21 cellular contexts compared by ENCODE assay signal in genomic region chr1:9257851-9258250, GRCh38. TPM values are rescaled to one million over a fixed set of nuclear protein-coding genes. Genes with fewer than 3 reads are reported as not detected.
DNase-seq lines count a peak whose midpoint lies in the region; ATAC-seq and TF ChIP-seq lines count a peak whose summit lies in the region.
"Had no signal": no experiment of that assay in that cellular context is flagged by ENCODE, and none has a peak within 500 bp of the region (broad histone marks: within the 10 kb centered on the region; RNA-seq: fewer than 3 reads in every experiment).

No MANE protein-coding gene starts in this region.

- ATAC-seq in naive B cell (ENCODE audit: low read depth in 2 of 2) (no peak), sciatic nerve (peak; percentile 19), GM18505 (IDR thresholded peaks at IDR 0.05; ENCODE audit: unreplicated experiment) (no peak), HG02798 (IDR thresholded peaks at IDR 0.05; ENCODE audit: poor library complexity, unreplicated experiment) (no peak)

- H3K27ac ChIP-seq in HEK293 (ENCODE audit: extremely low read depth, low read depth, low read length): no peak overlapping the region
- H3K27ac ChIP-seq: BLaER1, SK-N-MC had no signal

- CTCF ChIA-PET in HEK293 (lab: Yijun Ruan, JAX): no interaction called here

- POLR2A ChIA-PET in HEK293 (lab: Yijun Ruan, JAX): no interaction called here

- no peaks in the 10 kb centered on the region for H3K4me1 ChIP-seq in HEK293 (ENCODE audit: control insufficient read depth, insufficient read depth, low read length)
- H3K4me1 ChIP-seq: BLaER1 had no signal

- H3K27me3 Mint-ChIP-seq in endothelial cell (ENCODE audit: unreplicated experiment) (peaks cover 12% of the 10 kb centered on the region), naive B cell (no peaks in the 10 kb centered on the region)
- no peaks in the 10 kb centered on the region for H3K27me3 Mint-ChIP-seq in activated naive CD8-positive, alpha-beta T cell treated with anti-CD3 and anti-CD28 coated beads for 36 hours
- H3K27me3 Mint-ChIP-seq: CD4-positive, alpha-beta memory T cell had no signal

- H3K9me3 Mint-ChIP-seq in endothelial cell (ENCODE audit: unreplicated experiment) (no peaks in the 10 kb centered on the region), naive B cell (peaks cover 0 to 3% (median 0%) of the 10 kb centered on the region in 7 donors)
- peaks cover 15% of the 10 kb centered on the region for H3K9me3 Mint-ChIP-seq in activated naive CD8-positive, alpha-beta T cell treated with anti-CD3 and anti-CD28 coated beads for 36 hours

- H3K36me3 Mint-ChIP-seq in endothelial cell (ENCODE audit: low read depth, unreplicated experiment): peaks cover 6% of the 10 kb centered on the region
- H3K36me3 Mint-ChIP-seq in naive B cell: peaks cover 13 to 18% of the 10 kb centered on the region in 2 donors
- peaks cover 30% of the 10 kb centered on the region for H3K36me3 Mint-ChIP-seq in activated naive CD8-positive, alpha-beta T cell treated with anti-CD3 and anti-CD28 coated beads for 36 hours

- no peak for TF ChIP-seq POLR2A in GM18505 (IDR thresholded peaks at IDR 0.05; ENCODE audit: borderline replicate concordance, extremely low read depth, insufficient read depth, insufficient read length)

- H3K4me3 Mint-ChIP-seq in endothelial cell (ENCODE audit: unreplicated experiment) (no peak overlapping the region), naive B cell (no peak overlapping the region)
- no peak overlapping the region for H3K4me3 Mint-ChIP-seq in activated naive CD8-positive, alpha-beta T cell treated with anti-CD3 and anti-CD28 coated beads for 36 hours
- H3K4me3 Mint-ChIP-seq: HFFc6 had no signal

- H3K9me3 ChIP-seq in HEK293 (ENCODE audit: control insufficient read depth, insufficient read depth, low read depth, low read length): no peaks in the 10 kb centered on the region

- no peak overlapping the region for H3K4me3 ChIP-seq in HEK293 (ENCODE audit: low read depth, low read length)
- H3K4me3 ChIP-seq: BLaER1, SK-N-MC had no signal

- no peak for DNase-seq in endothelial cell (ENCODE audit: low spot score)
- DNase-seq in naive B cell: no peak
- DNase-seq in sciatic nerve (ENCODE audit: low spot score): no peak
- no peak for DNase-seq in activated naive CD8-positive, alpha-beta T cell treated with anti-CD3 and anti-CD28 coated beads for 36 hours
- no peak for DNase-seq in NCI-H2081 (lab: John Stamatoyannopoulos, UW)
- DNase-seq: CD4-positive, alpha-beta memory T cell; DMS153; GOT3; HFFc6; KBM-7; NCI-H1105; NCI-H2081 treated with DMSO at 0.1 percent for 48 hours; NCI-H510A; NCI-H748 treated with DMSO at 0.1 percent for 48 hours; NK-92 treated with Interleukin-12 subunit alpha and Interleukin-12 subunit beta, amount 100 ng/mL, for 24 hours; Right ventricle myocardium superior had no signal

- H3K4me1 Mint-ChIP-seq in endothelial cell (ENCODE audit: unreplicated experiment) (peaks cover 10% of the 10 kb centered on the region), naive B cell (peaks cover 28 to 51% (median 40%) of the 10 kb centered on the region in 3 donors)
- H3K4me1 Mint-ChIP-seq in activated naive CD8-positive, alpha-beta T cell treated with anti-CD3 and anti-CD28 coated beads for 36 hours: peaks cover 8% of the 10 kb centered on the region

- peak overlapping the region; percentile 91 for H3K27ac Mint-ChIP-seq in endothelial cell (ENCODE audit: unreplicated experiment)
- H3K27ac Mint-ChIP-seq in naive B cell: peak overlapping the region in 4 of 6 donors; percentile 34 to 83 (median 48)
- no peak overlapping the region for H3K27ac Mint-ChIP-seq in activated naive CD8-positive, alpha-beta T cell treated with anti-CD3 and anti-CD28 coated beads for 36 hours

- peaks cover 0 to 36% of the 10 kb centered on the region in 2 experiments; a peak in 1 of 3 replicates for H3K36me3 ChIP-seq in HEK293 (ENCODE audit: control insufficient read depth in 2 of 2, insufficient read depth in 1 of 2, low read length in 2 of 2)

- intact Hi-C loops in sciatic nerve (cut with DNase I): no loop called here

- TF ChIP-seq CTCF in HEK293 (tag by site-specific recombination; IDR thresholded peaks at IDR 0.05): no peak
- TF ChIP-seq CTCF in endothelial cell (IDR thresholded peaks at IDR 0.05; ENCODE audit: unreplicated experiment): no peak

TF ChIP-seq in HEK293, 187 proteins besides CTCF, POLR2A, EP300 and RAD21:
- TF ChIP-seq KLF1 (tag by site-specific recombination; IDR thresholded peaks at IDR 0.05): no peak
- peak; percentile 15; the same call in 1 of the 2 replicates for TF ChIP-seq ZNF600 (tag by site-specific recombination; IDR thresholded peaks at IDR 0.05)
- no peak for TF ChIP-seq ZNF140 (tag by site-specific recombination; IDR thresholded peaks at IDR 0.05)
- no peak for TF ChIP-seq BCL6B (tag by site-specific recombination; IDR thresholded peaks at IDR 0.05)

RNA-seq across cellular contexts. Expression of gene H6PD, which starts 23.3 kb away (rescaled TPM):
- total RNA-seq in endothelial cell (ENCODE audit: unreplicated experiment) (18.6 TPM), sciatic nerve (52.9 TPM)
- 10 to 100 TPM in 5 of 6 donors, 1 to 10 TPM in 1; 6.5 to 16.6 (median 13.6) TPM for polyA plus RNA-seq in naive B cell (ENCODE audit: low read depth in 6 of 6)
- 1 to 10 TPM; 5.7 to 5.9 TPM for total RNA-seq in activated naive CD8-positive, alpha-beta T cell treated with anti-CD3 and anti-CD28 coated beads for 36 hours

RNA-seq across cellular contexts. Expression of gene SPSB1, which starts 34.8 kb away (rescaled TPM):
- total RNA-seq in endothelial cell (ENCODE audit: unreplicated experiment): 8.1 TPM
- 1 to 10 TPM in 3 of 6 donors, under 1 TPM in 2, not detected in 1; 0.61 to 2.2 (median 1.2) TPM for polyA plus RNA-seq in naive B cell (ENCODE audit: low read depth in 6 of 6)
- total RNA-seq in sciatic nerve: 20.1 TPM
- under 1 TPM; 0.36 to 0.37 TPM for total RNA-seq in activated naive CD8-positive, alpha-beta T cell treated with anti-CD3 and anti-CD28 coated beads for 36 hours
